ENCODE assay signal across 10 cellular contexts in genomic region chr15:96285306-96285705, GRCh38. TPM values are rescaled to one million over a fixed set of nuclear protein-coding genes. Genes with fewer than 3 reads are reported as not detected.
DNase-seq lines count a peak whose midpoint lies in the region; TF ChIP-seq lines count a peak whose summit lies in the region.
"Had no signal": no experiment of that assay in that cellular context is flagged by ENCODE, and none has a peak within 500 bp of the region (broad histone marks: within the 10 kb centered on the region; RNA-seq: fewer than 3 reads in every experiment).

No MANE protein-coding gene starts in this region.

- BruUV-seq in MCF 10A (replicated peaks; lab: Mats Ljungman, UMichigan) = no TSS peak

- no peak overlapping the region for H3K27ac Mint-ChIP-seq in MCF 10A (ENCODE audit: low read depth, unreplicated experiment)
- no peak overlapping the region for H3K27ac Mint-ChIP-seq in progenitor cell of endocrine pancreas
- H3K27ac Mint-ChIP-seq in glutamatergic neuron (ENCODE audit: unreplicated experiment) = no peak overlapping the region

- intact Hi-C loops in MCF 10A (cut with micrococcal nuclease) (no loop called here), breast epithelium (cut with DNase I; ENCODE audit: low total_unique reads) (no loop called here), vagina (cut with DNase I) (no loop called here)

- H3K4me1 Mint-ChIP-seq in MCF 10A (ENCODE audit: insufficient read depth, unreplicated experiment) (peaks cover 14% of the 10 kb centered on the region), progenitor cell of endocrine pancreas (ENCODE audit: low read depth) (no peaks in the 10 kb centered on the region), glutamatergic neuron (ENCODE audit: low read depth, unreplicated experiment) (no peaks in the 10 kb centered on the region)

- CTCF ChIA-PET in MCF 10A (lab: Yijun Ruan, JAX) = no interaction called here

- H3K36me3 Mint-ChIP-seq in MCF 10A (ENCODE audit: insufficient read depth, unreplicated experiment) (peaks cover 6% of the 10 kb centered on the region), progenitor cell of endocrine pancreas (ENCODE audit: insufficient read depth) (peaks cover 5% of the 10 kb centered on the region), glutamatergic neuron (ENCODE audit: unreplicated experiment) (peaks cover 9% of the 10 kb centered on the region)

- no peaks in the 10 kb centered on the region for H3K27me3 ChIP-seq in breast epithelium
- no peaks in the 10 kb centered on the region for H3K27me3 ChIP-seq in brain microvascular endothelial cell (replicated peaks)
- no peaks in the 10 kb centered on the region for H3K27me3 ChIP-seq in kidney epithelial cell (ENCODE audit: control insufficient read depth, insufficient read depth, low read length)
- H3K27me3 ChIP-seq in vagina = no peaks in the 10 kb centered on the region

- no peak for TF ChIP-seq POLR2A in breast epithelium (IDR thresholded peaks at IDR 0.05)
- no peak for TF ChIP-seq POLR2A in vagina (IDR thresholded peaks at IDR 0.05)

- H3K4me3 ChIP-seq in breast epithelium = peak overlapping the region in 1 of 3 donors; percentile 28
- H3K4me3 ChIP-seq in brain microvascular endothelial cell (ENCODE audit: low read depth, low read length) = peak overlapping the region; percentile 15
- no peak overlapping the region for H3K4me3 ChIP-seq in kidney epithelial cell (ENCODE audit: low read depth, low read length)
- peak overlapping the region; percentile 12 to 14 for H3K4me3 ChIP-seq in vagina
- H3K4me3 ChIP-seq: A549 had no signal

- no peaks in the 10 kb centered on the region for H3K9me3 ChIP-seq in breast epithelium
- no peaks in the 10 kb centered on the region for H3K9me3 ChIP-seq in vagina
- H3K9me3 ChIP-seq: A549 had no signal

- no peaks in the 10 kb centered on the region for H3K9me3 Mint-ChIP-seq in MCF 10A (ENCODE audit: unreplicated experiment)
- peaks cover 6% of the 10 kb centered on the region for H3K9me3 Mint-ChIP-seq in progenitor cell of endocrine pancreas (ENCODE audit: low read depth)
- H3K9me3 Mint-ChIP-seq in glutamatergic neuron (ENCODE audit: unreplicated experiment) = no peaks in the 10 kb centered on the region

- H3K27ac ChIP-seq in breast epithelium (peak overlapping the region in 1 of 2 donors; percentile 66), brain microvascular endothelial cell (peak overlapping the region; percentile 99), vagina (peak overlapping the region; percentile 80)
- H3K27ac ChIP-seq: A549 had no signal

- in situ Hi-C loops in brain microvascular endothelial cell (cut with HindIII; ENCODE audit: low pct_ligation_motif_present, low sequenced_read_pairs) = no loop called here

- no peak for TF ChIP-seq CTCF in MCF 10A (IDR thresholded peaks at IDR 0.05; ENCODE audit: unreplicated experiment)
- no peak for TF ChIP-seq CTCF in breast epithelium (IDR thresholded peaks at IDR 0.05)
- no peak for TF ChIP-seq CTCF in brain microvascular endothelial cell (IDR thresholded peaks at IDR 0.05; ENCODE audit: low read depth, low read length, missing control alignments)
- no peak for TF ChIP-seq CTCF in kidney epithelial cell (IDR thresholded peaks at IDR 0.05; ENCODE audit: insufficient read depth, low read length, poor library complexity, severe bottlenecking)
- TF ChIP-seq CTCF in vagina (IDR thresholded peaks at IDR 0.05) = no peak
- TF ChIP-seq CTCF in progenitor cell of endocrine pancreas (IDR thresholded peaks at IDR 0.05; ENCODE audit: unreplicated experiment) = no peak
- TF ChIP-seq CTCF in glutamatergic neuron (IDR thresholded peaks at IDR 0.05; ENCODE audit: partially characterized antibody, unreplicated experiment) = no peak

- POLR2A ChIA-PET in MCF 10A (lab: Yijun Ruan, JAX) = interaction anchor here (0.6 to 1.4 kb wide), 3 partner anchors 12 to 45 kb away, joined by 3 to 5 read pairs (median 5); partner anchors contain the start of gene NR2F2

- H3K36me3 ChIP-seq in breast epithelium (no peaks in the 10 kb centered on the region), brain microvascular endothelial cell (replicated peaks) (peaks cover 2% of the 10 kb centered on the region), kidney epithelial cell (ENCODE audit: control insufficient read depth, insufficient read depth, low read length) (no peaks in the 10 kb centered on the region), vagina (peaks cover 0 to 7% of the 10 kb centered on the region in 2 donors)

- peak; percentile 33 for DNase-seq in MCF 10A (ENCODE audit: unreplicated experiment)
- DNase-seq in breast epithelium (ENCODE audit: low spot score in 2 of 2) = no peak
- DNase-seq in brain microvascular endothelial cell = peak; percentile 99
- peak; percentile 80 for DNase-seq in kidney epithelial cell (ENCODE audit: low read depth)
- no peak for DNase-seq in vagina (ENCODE audit: extremely low spot score in 2 of 2)
- no peak for DNase-seq in NCI-H2196 treated with DMSO at 0.1 percent for 48 hours (lab: John Stamatoyannopoulos, UW; ENCODE audit: unreplicated experiment)
- DNase-seq in progenitor cell of endocrine pancreas (ENCODE audit: low spot score, unreplicated experiment) = no peak
- no peak for DNase-seq in glutamatergic neuron
- DNase-seq: NCI-H446 had no signal

- H3K4me3 Mint-ChIP-seq in MCF 10A (ENCODE audit: unreplicated experiment) (no peak overlapping the region), progenitor cell of endocrine pancreas (ENCODE audit: low read depth) (no peak overlapping the region), glutamatergic neuron (ENCODE audit: unreplicated experiment) (no peak overlapping the region)

- H3K4me1 ChIP-seq in breast epithelium (no peaks in the 10 kb centered on the region), vagina (peaks cover 19% of the 10 kb centered on the region)
- H3K4me1 ChIP-seq: A549 had no signal

- H3K27me3 Mint-ChIP-seq in MCF 10A (ENCODE audit: insufficient read depth, unreplicated experiment) (no peaks in the 10 kb centered on the region), progenitor cell of endocrine pancreas (peaks cover 3% of the 10 kb centered on the region), glutamatergic neuron (ENCODE audit: unreplicated experiment) (no peaks in the 10 kb centered on the region)

RNA-seq across cellular contexts. Expression of gene NR2F2, which starts 45.2 kb away (rescaled TPM):
- 9.6 and 10.9 TPM in 2 replicates for total RNA-seq in MCF 10A (2022)
- total RNA-seq in breast epithelium = 10 to 100 TPM; 13.2 to 22.9 (median 13.6) TPM
- total RNA-seq in kidney epithelial cell = 19.1 and 22.9 TPM in 2 replicates
- total RNA-seq in vagina = 39.8 TPM
- 40.3 and 48.6 TPM in 2 replicates for total RNA-seq in progenitor cell of endocrine pancreas
- 1.9 TPM for total RNA-seq in glutamatergic neuron (ENCODE audit: unreplicated experiment)

Comparison
In these comparisons a context has a peak if more than half of its experiments do, and no peak if none do; other contexts are left out.
1. DNase-seq: peak in MCF 10A (single experiment), brain microvascular endothelial cell (single experiment) and kidney epithelial cell (single experiment); none in breast epithelium (0 of 2), vagina (0 of 2), NCI-H2196 treated with DMSO at 0.1 percent for 48 hours (single experiment), progenitor cell of endocrine pancreas (single experiment) and glutamatergic neuron (single experiment).